ENCODE assay signal across 8 cellular contexts in the genomic region with DNA sequence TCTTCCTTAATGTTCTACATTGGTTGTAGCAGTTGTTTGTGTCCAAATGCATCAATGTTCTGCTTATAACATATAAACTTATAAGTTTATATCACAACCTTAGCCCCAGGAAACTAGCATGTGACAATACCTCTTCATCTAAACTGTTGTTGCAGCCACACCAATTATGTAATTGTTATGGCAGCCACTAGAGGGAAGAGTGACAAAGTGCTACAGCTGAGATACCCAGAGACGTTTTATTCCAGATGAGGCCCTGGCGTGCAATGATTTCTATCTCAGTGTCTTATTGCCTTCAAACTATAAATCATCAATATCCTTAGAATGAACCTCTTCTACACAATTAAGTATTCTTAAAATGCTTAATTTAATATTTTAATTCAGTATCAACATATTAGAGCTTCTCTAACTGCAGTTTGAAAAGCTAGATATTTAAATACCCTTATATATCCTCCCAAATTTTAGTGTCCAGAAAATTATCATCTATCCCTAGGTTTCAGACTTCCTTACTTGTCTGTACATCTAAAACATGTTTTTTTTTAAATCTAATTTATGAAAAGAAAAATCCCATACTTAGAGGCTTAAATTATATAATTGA.
DNase-seq lines count a peak whose midpoint lies in the region; ATAC-seq and TF ChIP-seq lines count a peak whose summit lies in the region.

No MANE protein-coding gene starts in this region.

- POLR2A ChIA-PET in activated CD8-positive, alpha-beta T cell treated with anti-CD3 and anti-CD28 coated beads for 36 hours (lab: Charles Lee) = no interaction called here
- POLR2A ChIA-PET in activated CD8-positive, alpha-beta T cell treated with anti-CD3 and anti-CD28 coated beads, Interleukin-2, amount 10 ng/mL, durations not matched to agents 7 days and 5 days (lab: Charles Lee) = no interaction called here

- peak; percentile 34 for ATAC-seq in activated CD8-positive, alpha-beta T cell treated with anti-CD3 and anti-CD28 coated beads for 36 hours
- ATAC-seq in activated CD8-positive, alpha-beta T cell treated with anti-CD3 and anti-CD28 coated beads, Interleukin-2, amount 10 ng/mL, durations not matched to agents 7 days and 5 days = no peak
- peak; percentile 89 for ATAC-seq in HG02642 (IDR thresholded peaks at IDR 0.05; ENCODE audit: poor library complexity, unreplicated experiment)
- ATAC-seq in activated T-cell treated with anti-CD3 and anti-CD28 coated beads, Interleukin-2, amount 50 U/mL, for 4 hours = no peak

- H3K4me3 Mint-ChIP-seq in activated CD8-positive, alpha-beta T cell treated with anti-CD3 and anti-CD28 coated beads for 36 hours = no peak overlapping the region
- no peak overlapping the region for H3K4me3 Mint-ChIP-seq in activated CD8-positive, alpha-beta T cell treated with anti-CD3 and anti-CD28 coated beads, Interleukin-2, amount 10 ng/mL, durations not matched to agents 7 days and 5 days
- H3K4me3 Mint-ChIP-seq in activated T-cell treated with anti-CD3 and anti-CD28 coated beads, Interleukin-2, amount 50 U/mL, for 4 hours = no peak overlapping the region

- H3K27ac ChIP-seq in brain microvascular endothelial cell = no peak overlapping the region

- H3K27me3 ChIP-seq in brain microvascular endothelial cell (replicated peaks) = no peaks in the 10 kb centered on the region

- no peaks in the 10 kb centered on the region for H3K36me3 Mint-ChIP-seq in activated CD8-positive, alpha-beta T cell treated with anti-CD3 and anti-CD28 coated beads for 36 hours (ENCODE audit: low read depth)
- H3K36me3 Mint-ChIP-seq in activated CD8-positive, alpha-beta T cell treated with anti-CD3 and anti-CD28 coated beads, Interleukin-2, amount 10 ng/mL, durations not matched to agents 7 days and 5 days (ENCODE audit: low read depth) = no peaks in the 10 kb centered on the region
- H3K36me3 Mint-ChIP-seq in activated T-cell treated with anti-CD3 and anti-CD28 coated beads, Interleukin-2, amount 50 U/mL, for 4 hours (ENCODE audit: insufficient read depth) = no peaks in the 10 kb centered on the region

- intact Hi-C loops in activated CD8-positive, alpha-beta T cell treated with anti-CD3 and anti-CD28 coated beads for 36 hours (cut with micrococcal nuclease) = no loop called here

- CTCF ChIA-PET in activated CD8-positive, alpha-beta T cell treated with anti-CD3 and anti-CD28 coated beads for 36 hours (lab: Charles Lee) = no interaction called here
- CTCF ChIA-PET in activated CD8-positive, alpha-beta T cell treated with anti-CD3 and anti-CD28 coated beads, Interleukin-2, amount 10 ng/mL, durations not matched to agents 7 days and 5 days (lab: Charles Lee) = interaction anchor here (1.3 kb wide), 1 partner anchor 94 kb away, joined by 3 read pairs; no protein-coding TSS in a partner anchor

- H3K4me1 Mint-ChIP-seq in activated CD8-positive, alpha-beta T cell treated with anti-CD3 and anti-CD28 coated beads for 36 hours (ENCODE audit: low read depth) = no peaks in the 10 kb centered on the region
- no peaks in the 10 kb centered on the region for H3K4me1 Mint-ChIP-seq in activated CD8-positive, alpha-beta T cell treated with anti-CD3 and anti-CD28 coated beads, Interleukin-2, amount 10 ng/mL, durations not matched to agents 7 days and 5 days (ENCODE audit: low read depth)
- no peaks in the 10 kb centered on the region for H3K4me1 Mint-ChIP-seq in activated T-cell treated with anti-CD3 and anti-CD28 coated beads, Interleukin-2, amount 50 U/mL, for 4 hours (ENCODE audit: low read depth)

- no peak overlapping the region for H3K4me3 ChIP-seq in brain microvascular endothelial cell (ENCODE audit: low read depth, low read length)

- no peak for DNase-seq in activated CD8-positive, alpha-beta T cell treated with anti-CD3 and anti-CD28 coated beads for 36 hours
- DNase-seq in activated CD8-positive, alpha-beta T cell treated with anti-CD3 and anti-CD28 coated beads, Interleukin-2, amount 10 ng/mL, durations not matched to agents 7 days and 5 days = no peak
- DNase-seq in NCI-H2081 treated with DMSO at 0.1 percent for 48 hours (lab: John Stamatoyannopoulos, UW) (peak; percentile 22), brain microvascular endothelial cell (peak; percentile 43), midbrain (lab: John Stamatoyannopoulos, UW) (peak; percentile 52)
- no peak for DNase-seq in activated T-cell treated with anti-CD3 and anti-CD28 coated beads, Interleukin-2, amount 50 U/mL, for 4 hours
- DNase-seq in activated naive CD4-positive, alpha-beta T cell treated with anti-CD3 and anti-CD28 coated beads, Interleukin-2, amount 50 U/mL, for 16 hours = no peak

- peaks cover 2% of the 10 kb centered on the region for H3K9me3 Mint-ChIP-seq in activated CD8-positive, alpha-beta T cell treated with anti-CD3 and anti-CD28 coated beads for 36 hours
- H3K9me3 Mint-ChIP-seq in activated CD8-positive, alpha-beta T cell treated with anti-CD3 and anti-CD28 coated beads, Interleukin-2, amount 10 ng/mL, durations not matched to agents 7 days and 5 days (ENCODE audit: insufficient read depth) = no peaks in the 10 kb centered on the region
- H3K9me3 Mint-ChIP-seq in activated T-cell treated with anti-CD3 and anti-CD28 coated beads, Interleukin-2, amount 50 U/mL, for 4 hours = peaks cover 5% of the 10 kb centered on the region

- TF ChIP-seq CTCF in activated CD8-positive, alpha-beta T cell treated with anti-CD3 and anti-CD28 coated beads for 36 hours (IDR thresholded peaks at IDR 0.05) = peak; percentile 47
- TF ChIP-seq CTCF in brain microvascular endothelial cell (IDR thresholded peaks at IDR 0.05; ENCODE audit: low read depth, low read length, missing control alignments) = peak; percentile 76

- no peaks in the 10 kb centered on the region for H3K27me3 Mint-ChIP-seq in activated CD8-positive, alpha-beta T cell treated with anti-CD3 and anti-CD28 coated beads for 36 hours
- no peaks in the 10 kb centered on the region for H3K27me3 Mint-ChIP-seq in activated CD8-positive, alpha-beta T cell treated with anti-CD3 and anti-CD28 coated beads, Interleukin-2, amount 10 ng/mL, durations not matched to agents 7 days and 5 days (ENCODE audit: low read depth)
- no peaks in the 10 kb centered on the region for H3K27me3 Mint-ChIP-seq in activated T-cell treated with anti-CD3 and anti-CD28 coated beads, Interleukin-2, amount 50 U/mL, for 4 hours (ENCODE audit: low read depth)

- in situ Hi-C loops in brain microvascular endothelial cell (cut with HindIII; ENCODE audit: low pct_ligation_motif_present, low sequenced_read_pairs) = no loop called here

- H3K36me3 ChIP-seq in brain microvascular endothelial cell (replicated peaks) = no peaks in the 10 kb centered on the region

- H3K27ac Mint-ChIP-seq in activated CD8-positive, alpha-beta T cell treated with anti-CD3 and anti-CD28 coated beads for 36 hours = no peak overlapping the region
- no peak overlapping the region for H3K27ac Mint-ChIP-seq in activated CD8-positive, alpha-beta T cell treated with anti-CD3 and anti-CD28 coated beads, Interleukin-2, amount 10 ng/mL, durations not matched to agents 7 days and 5 days

Comparison
In these comparisons a context has a peak if more than half of its experiments do, and no peak if none do; other contexts are left out.
1. ATAC-seq: peak in activated CD8-positive, alpha-beta T cell treated with anti-CD3 and anti-CD28 coated beads for 36 hours (single experiment) and HG02642 (single experiment); none in activated CD8-positive, alpha-beta T cell treated with anti-CD3 and anti-CD28 coated beads, Interleukin-2, amount 10 ng/mL, durations not matched to agents 7 days and 5 days (single experiment) and activated T-cell treated with anti-CD3 and anti-CD28 coated beads, Interleukin-2, amount 50 U/mL, for 4 hours (0 of 2).
2. DNase-seq: peak in NCI-H2081 treated with DMSO at 0.1 percent for 48 hours (single experiment), brain microvascular endothelial cell (single experiment) and midbrain (single experiment); none in activated CD8-positive, alpha-beta T cell treated with anti-CD3 and anti-CD28 coated beads for 36 hours (single experiment), activated CD8-positive, alpha-beta T cell treated with anti-CD3 and anti-CD28 coated beads, Interleukin-2, amount 10 ng/mL, durations not matched to agents 7 days and 5 days (single experiment), activated T-cell treated with anti-CD3 and anti-CD28 coated beads, Interleukin-2, amount 50 U/mL, for 4 hours (single experiment) and activated naive CD4-positive, alpha-beta T cell treated with anti-CD3 and anti-CD28 coated beads, Interleukin-2, amount 50 U/mL, for 16 hours (single experiment).